ENCODE assay signal across 8 cellular contexts in genomic region chr10:31698169-31698890, GRCh38.
DNase-seq lines count a peak whose midpoint lies in the region; ATAC-seq and TF ChIP-seq lines count a peak whose summit lies in the region.

No MANE protein-coding gene starts in this region.

- H3K9me3 ChIP-seq in duodenal mucosa (ENCODE audit: control insufficient read depth in 1 of 2, low read length in 2 of 2) (no peaks in the 10 kb centered on the region), mucosa of descending colon (no peaks in the 10 kb centered on the region), tibial nerve (no peaks in the 10 kb centered on the region)

- no peak for TF ChIP-seq POLR2A in tibial nerve (IDR thresholded peaks at IDR 0.05)

- no peak overlapping the region for H3K9ac ChIP-seq in duodenal mucosa (ENCODE audit: low read depth in 1 of 2, low read length in 2 of 2)

- peaks cover 6 to 12% of the 10 kb centered on the region in 2 donors for H3K4me1 ChIP-seq in duodenal mucosa (ENCODE audit: control insufficient read depth in 1 of 2, insufficient read depth in 2 of 2, low read length in 2 of 2)
- no peaks in the 10 kb centered on the region for H3K4me1 ChIP-seq in mucosa of descending colon (ENCODE audit: low read depth)
- H3K4me1 ChIP-seq in tibial nerve = peaks cover 0 to 62% (median 45%) of the 10 kb centered on the region in 4 donors

- intact Hi-C loops in mucosa of descending colon (cut with DNase I, micrococcal nuclease) = no loop called here

- DNase-seq in MV-4-11 (lab: John Stamatoyannopoulos, UW) (peak; percentile 62), mucosa of descending colon (peak in 1 of 3 donors; percentile 38), tibial nerve (ENCODE audit: low spot score in 2 of 2) (peak; percentile 48 to 85)
- DNase-seq in effector CD4-positive, alpha-beta T cell = no peak

- ATAC-seq in mucosa of descending colon = peak; percentile 39
- ATAC-seq in GM21528 (IDR thresholded peaks at IDR 0.05; ENCODE audit: low FRiP score, unreplicated experiment) = no peak
- no peak for ATAC-seq in GM21447 (IDR thresholded peaks at IDR 0.05; ENCODE audit: unreplicated experiment)
- no peak for ATAC-seq in GM18858 (IDR thresholded peaks at IDR 0.05; ENCODE audit: unreplicated experiment)

- peak overlapping the region; percentile 54 for H3K27ac ChIP-seq in duodenal mucosa (ENCODE audit: low read depth, low read length)
- H3K27ac ChIP-seq in tibial nerve = peak overlapping the region; percentile 81 to 97 (median 88)

- TF ChIP-seq CTCF in mucosa of descending colon (IDR thresholded peaks at IDR 0.05) = no peak
- TF ChIP-seq CTCF in tibial nerve (IDR thresholded peaks at IDR 0.05) = no peak

- H3K27me3 ChIP-seq in duodenal mucosa (ENCODE audit: control insufficient read depth in 1 of 2, insufficient read depth in 2 of 2, low read length in 2 of 2) = no peaks in the 10 kb centered on the region
- H3K27me3 ChIP-seq in tibial nerve = no peaks in the 10 kb centered on the region

- WGBS in tibial nerve, 2 donors = 57% methylated on average over 11 of the region's 11 CpGs

- H3K36me3 ChIP-seq in duodenal mucosa (ENCODE audit: control insufficient read depth in 1 of 2, insufficient read depth in 2 of 2, low read length in 2 of 2) (no peaks in the 10 kb centered on the region), mucosa of descending colon (ENCODE audit: low read depth) (no peaks in the 10 kb centered on the region), tibial nerve (no peaks in the 10 kb centered on the region)

- TF ChIP-seq EP300 in tibial nerve (IDR thresholded peaks at IDR 0.05) = peak; percentile 26 to 86

- peak overlapping the region in 1 of 2 donors; percentile 1 for H3K4me3 ChIP-seq in duodenal mucosa (ENCODE audit: low read depth in 1 of 2, low read length in 2 of 2)
- no peak overlapping the region for H3K4me3 ChIP-seq in mucosa of descending colon
- peak overlapping the region in 1 of 4 donors; percentile 34 for H3K4me3 ChIP-seq in tibial nerve
